9 cellular contexts compared by ENCODE assay signal in the genomic region with DNA sequence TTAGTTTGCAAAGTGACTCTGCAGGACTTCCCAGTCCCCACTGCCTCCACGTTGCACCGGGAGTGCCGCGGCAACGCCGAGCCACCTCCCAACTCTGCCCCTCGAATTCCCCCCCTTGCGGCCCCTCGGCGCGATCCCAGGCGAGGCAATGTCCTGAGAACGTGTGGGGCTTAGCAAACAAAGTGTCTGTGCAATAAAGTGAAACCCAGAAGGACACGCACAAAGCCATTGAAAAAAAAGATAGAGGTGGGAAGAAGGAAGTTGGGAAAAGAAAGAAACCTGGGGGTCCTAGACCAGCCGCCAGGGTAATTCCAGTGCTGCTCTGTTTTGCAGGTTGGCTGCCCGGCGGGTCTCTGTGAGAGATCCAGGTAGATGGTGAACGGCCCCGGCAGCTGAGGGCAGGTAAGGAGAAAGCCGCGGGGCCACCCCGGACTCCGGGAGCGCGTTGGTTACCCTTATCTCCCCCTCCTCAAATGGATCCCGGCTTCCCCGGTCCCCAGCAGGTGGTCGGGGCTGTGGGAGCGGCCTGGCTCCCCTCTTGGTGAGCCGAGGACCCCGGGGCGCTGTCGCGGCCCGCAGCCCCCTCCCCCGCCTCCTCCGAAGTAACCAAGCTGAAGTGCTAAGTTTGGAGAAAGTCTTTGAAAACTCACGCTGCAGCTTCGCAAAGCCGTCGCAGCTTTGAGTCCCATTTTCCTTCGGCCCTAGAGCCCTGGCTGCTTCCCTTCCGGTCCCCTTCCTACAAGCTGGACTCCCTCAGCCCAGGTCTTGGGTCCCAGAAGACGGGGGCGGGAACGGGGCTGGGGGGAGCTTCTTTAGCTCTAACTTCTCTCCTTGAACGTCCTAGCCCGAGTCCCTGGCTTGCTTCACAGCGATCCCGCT. TPM values are rescaled to one million over a fixed set of nuclear protein-coding genes. Genes with fewer than 3 reads are reported as not detected.
DNase-seq lines count a peak whose midpoint lies in the region; ATAC-seq lines count a peak whose summit lies in the region.
"Had no signal": no experiment of that assay in that cellular context is flagged by ENCODE, and none has a peak within 500 bp of the region (broad histone marks: within the 10 kb centered on the region; RNA-seq: fewer than 3 reads in every experiment).

No MANE protein-coding gene starts in this region.

- H3K4me1 ChIP-seq in iPS-18a (ENCODE audit: control insufficient read depth, low read depth, low read length): peaks cover 53% of the 10 kb centered on the region

- no peaks in the 10 kb centered on the region for H3K36me3 ChIP-seq in iPS-18a (ENCODE audit: control insufficient read depth, low read depth, low read length)

- peak overlapping the region; percentile 6 for H3K9ac ChIP-seq in iPS-18a (ENCODE audit: low read length)

- peak overlapping the region; percentile 51 for H3K27ac Mint-ChIP-seq in activated naive CD4-positive, alpha-beta T cell treated with anti-CD3 and anti-CD28 coated beads, Interleukin-2, amount 50 U/mL, for 24 hours
- H3K27ac Mint-ChIP-seq in activated CD8-positive, alpha-beta memory T cell treated with anti-CD3 and anti-CD28 coated beads, Interleukin-2, amount 10 ng/mL, durations not matched to agents 7 days and 5 days: no peak overlapping the region
- H3K27ac Mint-ChIP-seq in stimulated activated naive CD8-positive, alpha-beta T cell treated with anti-CD3 and anti-CD28 coated beads, Interleukin-15, amount 100 ng/mL, for 72 hours: no peak overlapping the region

- H3K4me3 Mint-ChIP-seq in activated naive CD4-positive, alpha-beta T cell treated with anti-CD3 and anti-CD28 coated beads, Interleukin-2, amount 50 U/mL, for 24 hours: peak overlapping the region; percentile 80
- peak overlapping the region; percentile 80 for H3K4me3 Mint-ChIP-seq in activated CD8-positive, alpha-beta memory T cell treated with anti-CD3 and anti-CD28 coated beads, Interleukin-2, amount 10 ng/mL, durations not matched to agents 7 days and 5 days
- peak overlapping the region; percentile 81 to 90 for H3K4me3 Mint-ChIP-seq in stimulated activated naive CD8-positive, alpha-beta T cell treated with anti-CD3 and anti-CD28 coated beads, Interleukin-15, amount 100 ng/mL, for 72 hours

- H3K36me3 Mint-ChIP-seq in activated naive CD4-positive, alpha-beta T cell treated with anti-CD3 and anti-CD28 coated beads, Interleukin-2, amount 50 U/mL, for 24 hours: peaks cover 1% of the 10 kb centered on the region
- H3K36me3 Mint-ChIP-seq in activated CD8-positive, alpha-beta memory T cell treated with anti-CD3 and anti-CD28 coated beads, Interleukin-2, amount 10 ng/mL, durations not matched to agents 7 days and 5 days: peaks cover 2% of the 10 kb centered on the region

- DNase-seq in activated naive CD4-positive, alpha-beta T cell treated with anti-CD3 and anti-CD28 coated beads, Interleukin-2, amount 50 U/mL, for 16 hours: no peak
- no peak for DNase-seq in activated CD8-positive, alpha-beta memory T cell treated with anti-CD3 and anti-CD28 coated beads, Interleukin-2, amount 10 ng/mL, durations not matched to agents 7 days and 5 days
- peak; percentile 18 to 36 for DNase-seq in stimulated activated naive CD8-positive, alpha-beta T cell treated with anti-CD3 and anti-CD28 coated beads, Interleukin-15, amount 100 ng/mL, for 72 hours
- no peak for DNase-seq in NCI-H187 treated with DMSO at 0.1 percent for 48 hours (lab: John Stamatoyannopoulos, UW)
- DNase-seq in midbrain (lab: John Stamatoyannopoulos, UW): no peak

- H3K27ac ChIP-seq in iPS-18a (ENCODE audit: low read length): no peak overlapping the region

- CTCF ChIA-PET in activated CD8-positive, alpha-beta memory T cell treated with anti-CD3 and anti-CD28 coated beads, Interleukin-2, amount 10 ng/mL, durations not matched to agents 7 days and 5 days (lab: Charles Lee): no interaction called here

- no peaks in the 10 kb centered on the region for H3K9me3 Mint-ChIP-seq in activated naive CD4-positive, alpha-beta T cell treated with anti-CD3 and anti-CD28 coated beads, Interleukin-2, amount 50 U/mL, for 24 hours
- no peaks in the 10 kb centered on the region for H3K9me3 Mint-ChIP-seq in activated CD8-positive, alpha-beta memory T cell treated with anti-CD3 and anti-CD28 coated beads, Interleukin-2, amount 10 ng/mL, durations not matched to agents 7 days and 5 days (ENCODE audit: low read depth)
- no peaks in the 10 kb centered on the region for H3K9me3 Mint-ChIP-seq in stimulated activated naive CD8-positive, alpha-beta T cell treated with anti-CD3 and anti-CD28 coated beads, Interleukin-15, amount 100 ng/mL, for 72 hours

- H3K4me1 Mint-ChIP-seq in activated naive CD4-positive, alpha-beta T cell treated with anti-CD3 and anti-CD28 coated beads, Interleukin-2, amount 50 U/mL, for 24 hours: peaks cover 69% of the 10 kb centered on the region
- H3K4me1 Mint-ChIP-seq in activated CD8-positive, alpha-beta memory T cell treated with anti-CD3 and anti-CD28 coated beads, Interleukin-2, amount 10 ng/mL, durations not matched to agents 7 days and 5 days: peaks cover 55% of the 10 kb centered on the region
- H3K4me1 Mint-ChIP-seq in stimulated activated naive CD8-positive, alpha-beta T cell treated with anti-CD3 and anti-CD28 coated beads, Interleukin-15, amount 100 ng/mL, for 72 hours: peaks cover 93% of the 10 kb centered on the region

- peak; percentile 8 for ATAC-seq in HG03045 (IDR thresholded peaks at IDR 0.05; ENCODE audit: unreplicated experiment)
- ATAC-seq in activated CD8-positive, alpha-beta memory T cell treated with anti-CD3 and anti-CD28 coated beads, Interleukin-2, amount 10 ng/mL, durations not matched to agents 7 days and 5 days: peak; percentile 10
- no peak for ATAC-seq in stimulated activated naive CD8-positive, alpha-beta T cell treated with anti-CD3 and anti-CD28 coated beads, Interleukin-15, amount 100 ng/mL, for 72 hours

- H3K27me3 ChIP-seq in iPS-18a (ENCODE audit: control insufficient read depth, insufficient read depth, low read length): peaks cover 95% of the 10 kb centered on the region

- peak overlapping the region; percentile 80 for H3K4me3 ChIP-seq in iPS-18a (ENCODE audit: low read length)

- peaks cover 59% of the 10 kb centered on the region for H3K27me3 Mint-ChIP-seq in activated naive CD4-positive, alpha-beta T cell treated with anti-CD3 and anti-CD28 coated beads, Interleukin-2, amount 50 U/mL, for 24 hours
- H3K27me3 Mint-ChIP-seq in activated CD8-positive, alpha-beta memory T cell treated with anti-CD3 and anti-CD28 coated beads, Interleukin-2, amount 10 ng/mL, durations not matched to agents 7 days and 5 days: peaks cover 91% of the 10 kb centered on the region
- peaks cover 98% of the 10 kb centered on the region for H3K27me3 Mint-ChIP-seq in stimulated activated naive CD8-positive, alpha-beta T cell treated with anti-CD3 and anti-CD28 coated beads, Interleukin-15, amount 100 ng/mL, for 72 hours

- no peaks in the 10 kb centered on the region for H3K9me3 ChIP-seq in iPS-18a (ENCODE audit: control insufficient read depth, low read depth, low read length)

RNA-seq across cellular contexts. Expression of a gene that starts 0.5 kb away (rescaled TPM):
- under 1 TPM; 0.26 to 0.58 TPM for total RNA-seq in activated CD8-positive, alpha-beta memory T cell treated with anti-CD3 and anti-CD28 coated beads, Interleukin-2, amount 10 ng/mL, durations not matched to agents 7 days and 5 days
- total RNA-seq: glomerular endothelial cell had no signal

Comparison
In these comparisons a context has a peak if more than half of its experiments do, and no peak if none do; other contexts are left out.
1. DNase-seq: peak in stimulated activated naive CD8-positive, alpha-beta T cell treated with anti-CD3 and anti-CD28 coated beads, Interleukin-15, amount 100 ng/mL, for 72 hours (2 of 2); none in activated naive CD4-positive, alpha-beta T cell treated with anti-CD3 and anti-CD28 coated beads, Interleukin-2, amount 50 U/mL, for 16 hours (single experiment), activated CD8-positive, alpha-beta memory T cell treated with anti-CD3 and anti-CD28 coated beads, Interleukin-2, amount 10 ng/mL, durations not matched to agents 7 days and 5 days (single experiment), NCI-H187 treated with DMSO at 0.1 percent for 48 hours (single experiment) and midbrain (single experiment).
2. Peak in every context shown above with its lines, with median percentiles within 50 percentile points of each other: H3K4me3 Mint-ChIP-seq.